1 cellular context compared by ENCODE assay signal in genomic region chrX:49042581-49043219, GRCh38.
TF ChIP-seq lines count a peak whose summit lies in the region.

No MANE protein-coding gene starts in this region.

TF ChIP-seq in K562, 482 proteins besides CTCF, POLR2A, EP300 and RAD21 (continued from another document and continues in another):
- 0 out of 2 replicates have a peak, but pooled peaks have one; percentile 36 for TF ChIP-seq KAT7 (CRISPR knock-in tag; IDR thresholded peaks at IDR 0.05; ENCODE audit: borderline replicate concordance)
- TF ChIP-seq NR2C2 (CRISPR knock-in tag; IDR thresholded peaks at IDR 0.05): no peak
- TF ChIP-seq NR2C2 (tag; IDR thresholded peaks at IDR 0.05): peak; percentile 3; the same call in 1 of the 2 replicates
- no peak for TF ChIP-seq ZNF175 (CRISPR knock-in tag; IDR thresholded peaks at IDR 0.05; ENCODE audit: low read depth)
- no peak for TF ChIP-seq MAFK (IDR thresholded peaks at IDR 0.05; ENCODE audit: low read length)
- no peak for TF ChIP-seq ZNF77 (CRISPR knock-in tag; IDR thresholded peaks at IDR 0.05)
- no peak for TF ChIP-seq SRSF3 (IDR thresholded peaks at IDR 0.05; ENCODE audit: insufficient read depth, low read length)
- TF ChIP-seq ZNF408 (CRISPR knock-in tag; IDR thresholded peaks at IDR 0.05; ENCODE audit: low read depth): no peak
- TF ChIP-seq ZNF707 (CRISPR knock-in tag; conservative IDR thresholded peaks at IDR 0.05): no peak
- no peak for TF ChIP-seq ZBTB12 (CRISPR knock-in tag; IDR thresholded peaks at IDR 0.05)
- TF ChIP-seq TEAD2 (tag; IDR thresholded peaks at IDR 0.05): no peak
- TF ChIP-seq MBD1 (CRISPR knock-in tag; IDR thresholded peaks at IDR 0.05): no peak
- no peak for TF ChIP-seq RFX1 (IDR thresholded peaks at IDR 0.05)
- TF ChIP-seq GATAD2A (IDR thresholded peaks at IDR 0.05): 0 out of 2 replicates have a peak, but pooled peaks have one; percentile 40
- no peak for TF ChIP-seq TAF7 (tag; IDR thresholded peaks at IDR 0.05)
- TF ChIP-seq ETV6 (IDR thresholded peaks at IDR 0.05; ENCODE audit: borderline replicate concordance in 1 of 2, low read depth in 2 of 2, low read length in 1 of 2): no peak
- no peak for TF ChIP-seq ETV6 (CRISPR knock-in tag; IDR thresholded peaks at IDR 0.05; ENCODE audit: borderline replicate concordance)
- TF ChIP-seq GTF2F1 (IDR thresholded peaks at IDR 0.05; ENCODE audit: low read depth, low read length): no peak
- no peak for TF ChIP-seq ZNF76 (CRISPR knock-in tag; IDR thresholded peaks at IDR 0.05; ENCODE audit: borderline replicate concordance)
- no peak for TF ChIP-seq ESRRA (IDR thresholded peaks at IDR 0.05; ENCODE audit: borderline replicate concordance, low read depth)
- TF ChIP-seq SLC30A9 (CRISPR knock-in tag; IDR thresholded peaks at IDR 0.05): no peak
- no peak for TF ChIP-seq CHAMP1 (IDR thresholded peaks at IDR 0.05)
- no peak for TF ChIP-seq MAX (CRISPR knock-in tag; IDR thresholded peaks at IDR 0.05)
- no peak for TF ChIP-seq TARDBP (IDR thresholded peaks at IDR 0.05)
- no peak for TF ChIP-seq ID3 (CRISPR knock-in tag; IDR thresholded peaks at IDR 0.05)
- TF ChIP-seq ID3 (tag; IDR thresholded peaks at IDR 0.05): no peak
- no peak for TF ChIP-seq CLOCK (CRISPR knock-in tag; IDR thresholded peaks at IDR 0.05; ENCODE audit: borderline replicate concordance)
- no peak for TF ChIP-seq ESRRB (CRISPR knock-in tag; IDR thresholded peaks at IDR 0.05; ENCODE audit: borderline replicate concordance)
- no peak for TF ChIP-seq ZNF639 (CRISPR knock-in tag; conservative IDR thresholded peaks at IDR 0.05 in 1 of 2, IDR thresholded peaks at IDR 0.05 in 1 of 2)
- no peak for TF ChIP-seq HBP1 (CRISPR knock-in tag; IDR thresholded peaks at IDR 0.05)
- no peak for TF ChIP-seq THRA (IDR thresholded peaks at IDR 0.05)
- no peak for TF ChIP-seq TSC22D4 (tag; IDR thresholded peaks at IDR 0.05)
- no peak for TF ChIP-seq SAFB (IDR thresholded peaks at IDR 0.05; ENCODE audit: borderline replicate concordance, low read depth, low read length)
- no peak for TF ChIP-seq MCM3 (IDR thresholded peaks at IDR 0.05)
- TF ChIP-seq SMAD4 (CRISPR knock-in tag; conservative IDR thresholded peaks at IDR 0.05): 0 out of 2 replicates have a peak, but pooled peaks have one; percentile 35
- no peak for TF ChIP-seq ZBTB8A (IDR thresholded peaks at IDR 0.05; ENCODE audit: partially characterized antibody)
- TF ChIP-seq ATF3 (IDR thresholded peaks at IDR 0.05): no peak
- 0 out of 2 replicates have a peak, but pooled peaks have one; percentile 31 for TF ChIP-seq ATF3 (CRISPR knock-in tag; conservative IDR thresholded peaks at IDR 0.05)
- no peak for TF ChIP-seq NR3C1 (CRISPR knock-in tag; IDR thresholded peaks at IDR 0.05)
- TF ChIP-seq ZNF584 (CRISPR knock-in tag; IDR thresholded peaks at IDR 0.05; ENCODE audit: low read depth): no peak
- TF ChIP-seq ATF1 (CRISPR knock-in tag; IDR thresholded peaks at IDR 0.05): no peak
- TF ChIP-seq ATF1 (tag; IDR thresholded peaks at IDR 0.05): no peak
- no peak for TF ChIP-seq ZBTB7A (IDR thresholded peaks at IDR 0.05; ENCODE audit: borderline replicate concordance, control insufficient read depth, low read depth, low read length)
- no peak for TF ChIP-seq ERF (CRISPR knock-in tag; IDR thresholded peaks at IDR 0.05)
- TF ChIP-seq BCOR (IDR thresholded peaks at IDR 0.05): no peak
- TF ChIP-seq PPARD (CRISPR knock-in tag; IDR thresholded peaks at IDR 0.05): no peak
- no peak for TF ChIP-seq USF2 (CRISPR knock-in tag; IDR thresholded peaks at IDR 0.05)
- no peak for TF ChIP-seq DACH1 (IDR thresholded peaks at IDR 0.05; ENCODE audit: partially characterized antibody)
- no peak for TF ChIP-seq BRD4 (IDR thresholded peaks at IDR 0.05)
- no peak for TF ChIP-seq HNRNPLL (IDR thresholded peaks at IDR 0.05; ENCODE audit: low read depth, low read length, poor library complexity, severe bottlenecking)
- no peak for TF ChIP-seq MLLT1 (IDR thresholded peaks at IDR 0.05)
- TF ChIP-seq MECOM (CRISPR knock-in tag; IDR thresholded peaks at IDR 0.05): no peak
- TF ChIP-seq KLF13 (tag; IDR thresholded peaks at IDR 0.05; ENCODE audit: borderline replicate concordance, low read depth): no peak
- TF ChIP-seq TRIM28 (IDR thresholded peaks at IDR 0.05): no peak
- peak; percentile 47; the same call in 1 of the 2 replicates for TF ChIP-seq ETV5 (CRISPR knock-in tag; IDR thresholded peaks at IDR 0.05; ENCODE audit: low read depth)
- no peak for TF ChIP-seq ZNF263 (CRISPR knock-in tag; IDR thresholded peaks at IDR 0.05; ENCODE audit: borderline replicate concordance)
- no peak for TF ChIP-seq GABPA (tag; conservative IDR thresholded peaks at IDR 0.05; ENCODE audit: low read depth)
- no peak for TF ChIP-seq MEF2A (IDR thresholded peaks at IDR 0.05; ENCODE audit: control insufficient read depth, low read depth, low read length)
